Comparison of ENCODE assay signal across 15 cellular contexts in genomic region chr11:55884995-55885394, GRCh38. TPM values are rescaled to one million over a fixed set of nuclear protein-coding genes. Genes with fewer than 3 reads are reported as not detected.
"Had no signal": no experiment of that assay in that cellular context is flagged by ENCODE, and none has a peak within 500 bp of the region (broad histone marks: within the 10 kb centered on the region; RNA-seq: fewer than 3 reads in every experiment).

No MANE protein-coding gene starts in this region.

RNA-seq across cellular contexts. Expression of gene TRIM51, which starts 1.9 kb away (rescaled TPM):
- total RNA-seq: activated CD4-positive, alpha-beta memory T cell treated with anti-CD3 and anti-CD28 coated beads, Interleukin-2, amount 10 ng/mL, durations not matched to agents 7 days and 5 days; activated CD4-positive, alpha-beta T cell treated with anti-CD3 and anti-CD28 coated beads for 36 hours; activated CD4-positive, alpha-beta T cell treated with anti-CD3 and anti-CD28 coated beads, Interleukin-2, amount 10 ng/mL, durations not matched to agents 7 days and 5 days; activated CD8-positive, alpha-beta memory T cell treated with anti-CD3 and anti-CD28 coated beads, Interleukin-2, amount 10 ng/mL, durations not matched to agents 7 days and 5 days; activated CD8-positive, alpha-beta T cell treated with anti-CD3 and anti-CD28 coated beads, Interleukin-2, amount 10 ng/mL, durations not matched to agents 7 days and 5 days; activated naive CD8-positive, alpha-beta T cell treated with anti-CD3 and anti-CD28 coated beads, Interleukin-2, amount 10 ng/mL, durations not matched to agents 7 days and 5 days; activated T-helper 2 cell treated with anti-CD3 and anti-CD28 coated beads, Interferon-gamma antibody, Interleukin-2, Interleukin-4, amounts not matched to agents 10 μg/mL and 5 μg/mL and 100 μg/mL, durations not matched to agents 14 hours and 24 hours and 36 hours; ascending aorta; bronchial epithelial cell; cardiac muscle cell; chondrocyte; T-helper 2 cell treated with Interferon-gamma antibody and Interleukin-4, amounts not matched to agents 100 ng/mL and 5 ng/mL, for 36 hours; WTC11 had no signal
- polyA plus RNA-seq: adipose tissue, cardiac muscle cell had no signal

RNA-seq across cellular contexts. Expression of gene OR5W2, which starts 29.4 kb away (rescaled TPM):
- total RNA-seq: activated CD4-positive, alpha-beta memory T cell treated with anti-CD3 and anti-CD28 coated beads, Interleukin-2, amount 10 ng/mL, durations not matched to agents 7 days and 5 days; activated CD4-positive, alpha-beta T cell treated with anti-CD3 and anti-CD28 coated beads for 36 hours; activated CD4-positive, alpha-beta T cell treated with anti-CD3 and anti-CD28 coated beads, Interleukin-2, amount 10 ng/mL, durations not matched to agents 7 days and 5 days; activated CD8-positive, alpha-beta memory T cell treated with anti-CD3 and anti-CD28 coated beads, Interleukin-2, amount 10 ng/mL, durations not matched to agents 7 days and 5 days; activated CD8-positive, alpha-beta T cell treated with anti-CD3 and anti-CD28 coated beads, Interleukin-2, amount 10 ng/mL, durations not matched to agents 7 days and 5 days; activated naive CD8-positive, alpha-beta T cell treated with anti-CD3 and anti-CD28 coated beads, Interleukin-2, amount 10 ng/mL, durations not matched to agents 7 days and 5 days; activated T-helper 2 cell treated with anti-CD3 and anti-CD28 coated beads, Interferon-gamma antibody, Interleukin-2, Interleukin-4, amounts not matched to agents 10 μg/mL and 5 μg/mL and 100 μg/mL, durations not matched to agents 14 hours and 24 hours and 36 hours; ascending aorta; bronchial epithelial cell; cardiac muscle cell; chondrocyte; T-helper 17 cell; T-helper 2 cell treated with Interferon-gamma antibody and Interleukin-4, amounts not matched to agents 100 ng/mL and 5 ng/mL, for 36 hours; WTC11 had no signal
- polyA plus RNA-seq: adipose tissue, cardiac muscle cell had no signal

RNA-seq across cellular contexts. Expression of gene OR5D16, which starts 46.4 kb away (rescaled TPM):
- total RNA-seq: activated CD4-positive, alpha-beta memory T cell treated with anti-CD3 and anti-CD28 coated beads, Interleukin-2, amount 10 ng/mL, durations not matched to agents 7 days and 5 days; activated CD4-positive, alpha-beta T cell treated with anti-CD3 and anti-CD28 coated beads for 36 hours; activated CD4-positive, alpha-beta T cell treated with anti-CD3 and anti-CD28 coated beads, Interleukin-2, amount 10 ng/mL, durations not matched to agents 7 days and 5 days; activated CD8-positive, alpha-beta memory T cell treated with anti-CD3 and anti-CD28 coated beads, Interleukin-2, amount 10 ng/mL, durations not matched to agents 7 days and 5 days; activated CD8-positive, alpha-beta T cell treated with anti-CD3 and anti-CD28 coated beads, Interleukin-2, amount 10 ng/mL, durations not matched to agents 7 days and 5 days; activated naive CD8-positive, alpha-beta T cell treated with anti-CD3 and anti-CD28 coated beads, Interleukin-2, amount 10 ng/mL, durations not matched to agents 7 days and 5 days; activated T-helper 2 cell treated with anti-CD3 and anti-CD28 coated beads, Interferon-gamma antibody, Interleukin-2, Interleukin-4, amounts not matched to agents 10 μg/mL and 5 μg/mL and 100 μg/mL, durations not matched to agents 14 hours and 24 hours and 36 hours; ascending aorta; bronchial epithelial cell; cardiac muscle cell; chondrocyte; T-helper 17 cell; T-helper 2 cell treated with Interferon-gamma antibody and Interleukin-4, amounts not matched to agents 100 ng/mL and 5 ng/mL, for 36 hours; WTC11 had no signal
- polyA plus RNA-seq: adipose tissue, cardiac muscle cell had no signal

RNA-seq across cellular contexts. Expression of gene OR5I1, which starts 51.2 kb away (rescaled TPM):
- total RNA-seq: activated CD4-positive, alpha-beta memory T cell treated with anti-CD3 and anti-CD28 coated beads, Interleukin-2, amount 10 ng/mL, durations not matched to agents 7 days and 5 days; activated CD4-positive, alpha-beta T cell treated with anti-CD3 and anti-CD28 coated beads for 36 hours; activated CD4-positive, alpha-beta T cell treated with anti-CD3 and anti-CD28 coated beads, Interleukin-2, amount 10 ng/mL, durations not matched to agents 7 days and 5 days; activated CD8-positive, alpha-beta memory T cell treated with anti-CD3 and anti-CD28 coated beads, Interleukin-2, amount 10 ng/mL, durations not matched to agents 7 days and 5 days; activated CD8-positive, alpha-beta T cell treated with anti-CD3 and anti-CD28 coated beads, Interleukin-2, amount 10 ng/mL, durations not matched to agents 7 days and 5 days; activated naive CD8-positive, alpha-beta T cell treated with anti-CD3 and anti-CD28 coated beads, Interleukin-2, amount 10 ng/mL, durations not matched to agents 7 days and 5 days; activated T-helper 2 cell treated with anti-CD3 and anti-CD28 coated beads, Interferon-gamma antibody, Interleukin-2, Interleukin-4, amounts not matched to agents 10 μg/mL and 5 μg/mL and 100 μg/mL, durations not matched to agents 14 hours and 24 hours and 36 hours; ascending aorta; bronchial epithelial cell; cardiac muscle cell; chondrocyte; T-helper 17 cell; T-helper 2 cell treated with Interferon-gamma antibody and Interleukin-4, amounts not matched to agents 100 ng/mL and 5 ng/mL, for 36 hours; WTC11 had no signal
- polyA plus RNA-seq: adipose tissue, cardiac muscle cell had no signal

RNA-seq across cellular contexts. Expression of gene OR5L2, which starts 58.0 kb away (rescaled TPM):
- total RNA-seq: activated CD4-positive, alpha-beta memory T cell treated with anti-CD3 and anti-CD28 coated beads, Interleukin-2, amount 10 ng/mL, durations not matched to agents 7 days and 5 days; activated CD4-positive, alpha-beta T cell treated with anti-CD3 and anti-CD28 coated beads for 36 hours; activated CD4-positive, alpha-beta T cell treated with anti-CD3 and anti-CD28 coated beads, Interleukin-2, amount 10 ng/mL, durations not matched to agents 7 days and 5 days; activated CD8-positive, alpha-beta memory T cell treated with anti-CD3 and anti-CD28 coated beads, Interleukin-2, amount 10 ng/mL, durations not matched to agents 7 days and 5 days; activated CD8-positive, alpha-beta T cell treated with anti-CD3 and anti-CD28 coated beads, Interleukin-2, amount 10 ng/mL, durations not matched to agents 7 days and 5 days; activated naive CD8-positive, alpha-beta T cell treated with anti-CD3 and anti-CD28 coated beads, Interleukin-2, amount 10 ng/mL, durations not matched to agents 7 days and 5 days; activated T-helper 2 cell treated with anti-CD3 and anti-CD28 coated beads, Interferon-gamma antibody, Interleukin-2, Interleukin-4, amounts not matched to agents 10 μg/mL and 5 μg/mL and 100 μg/mL, durations not matched to agents 14 hours and 24 hours and 36 hours; ascending aorta; bronchial epithelial cell; cardiac muscle cell; chondrocyte; T-helper 17 cell; T-helper 2 cell treated with Interferon-gamma antibody and Interleukin-4, amounts not matched to agents 100 ng/mL and 5 ng/mL, for 36 hours; WTC11 had no signal
- polyA plus RNA-seq: adipose tissue, cardiac muscle cell had no signal
